Comparison of ENCODE assay signal across 22 cellular contexts in genomic region chr3:129352650-129353588, GRCh38.
A peak's percentile ranks its signal among the peaks of the same experiment; 100 is the strongest.
DNase-seq lines count a peak whose midpoint lies in the region; ATAC-seq and TF ChIP-seq lines count a peak whose summit lies in the region.
"Had no signal": no experiment of that assay in that cellular context is flagged by ENCODE, and none has a peak within 500 bp of the region (broad histone marks: within the 10 kb centered on the region; RNA-seq: fewer than 3 reads in every experiment).

No MANE protein-coding gene starts in this region.

- H3K4me1 Mint-ChIP-seq in neural progenitor cell: peaks cover 2% of the 10 kb centered on the region
- H3K4me1 Mint-ChIP-seq in stimulated activated naive CD8-positive, alpha-beta T cell treated with anti-CD3 and anti-CD28 coated beads, Interleukin-15, amount 100 ng/mL, for 72 hours: peaks cover 7% of the 10 kb centered on the region
- H3K4me1 Mint-ChIP-seq: activated CD4-positive, alpha-beta T cell treated with anti-CD3 and anti-CD28 coated beads, Interleukin-2, amount 10 ng/mL, durations not matched to agents 7 days and 5 days; activated naive CD4-positive, alpha-beta T cell treated with anti-CD3 and anti-CD28 coated beads, Interleukin-2, amount 10 ng/mL, durations not matched to agents 7 days and 5 days; B cell had no signal

- H4K20me1 ChIP-seq in neural progenitor cell (ENCODE audit: low read depth): no peaks in the 10 kb centered on the region
- no peaks in the 10 kb centered on the region for H4K20me1 ChIP-seq in MM.1S (ENCODE audit: insufficient read depth, low read length)

- ATAC-seq in RWPE2 (ENCODE audit: low read depth) (peak; percentile 25; the same call in 1 of the 3 replicates), gastroesophageal sphincter (peak; percentile 47), GM18873 (IDR thresholded peaks at IDR 0.05; ENCODE audit: low FRiP score, unreplicated experiment) (no peak), GM18520 (IDR thresholded peaks at IDR 0.05; ENCODE audit: unreplicated experiment) (no peak)
- no peak for ATAC-seq in stimulated activated naive CD8-positive, alpha-beta T cell treated with anti-CD3 and anti-CD28 coated beads, Interleukin-15, amount 100 ng/mL, for 72 hours

- H3K36me3 Mint-ChIP-seq in neural progenitor cell: no peaks in the 10 kb centered on the region
- H3K36me3 Mint-ChIP-seq: activated naive CD4-positive, alpha-beta T cell treated with anti-CD3 and anti-CD28 coated beads, Interleukin-2, amount 10 ng/mL, durations not matched to agents 7 days and 5 days had no signal

- TF ChIP-seq EP300 in gastroesophageal sphincter (IDR thresholded peaks at IDR 0.05): no peak

- no peaks in the 10 kb centered on the region for H3K27me3 ChIP-seq in RWPE2 (ENCODE audit: insufficient read depth, poor library complexity, severe bottlenecking)
- H3K27me3 ChIP-seq in gastroesophageal sphincter: peaks cover 4% of the 10 kb centered on the region
- no peaks in the 10 kb centered on the region for H3K27me3 ChIP-seq in neural progenitor cell
- H3K27me3 ChIP-seq in MM.1S (replicated peaks; ENCODE audit: insufficient read depth, low read length): no peaks in the 10 kb centered on the region

- H3F3A ChIP-seq in neural progenitor cell (ENCODE audit: low read depth) (no peaks in the 10 kb centered on the region), MM.1S (ENCODE audit: insufficient read depth, low read length) (no peaks in the 10 kb centered on the region)

- H3K9ac ChIP-seq in neural progenitor cell (no peak overlapping the region), MM.1S (ENCODE audit: low read length) (no peak overlapping the region)

- no peak for TF ChIP-seq POLR2A in gastroesophageal sphincter (IDR thresholded peaks at IDR 0.05)

- DNase-seq in A172 (ENCODE audit: low spot score): peak; percentile 78
- DNase-seq in RWPE2 (ENCODE audit: low spot score): no peak
- DNase-seq in neural progenitor cell (ENCODE audit: low spot score): no peak
- DNase-seq in stimulated activated naive CD8-positive, alpha-beta T cell treated with anti-CD3 and anti-CD28 coated beads, Interleukin-15, amount 100 ng/mL, for 72 hours: no peak
- DNase-seq in MM.1S: no peak
- DNase-seq: activated CD4-positive, alpha-beta T cell treated with anti-CD3 and anti-CD28 coated beads, Interleukin-2, amount 10 ng/mL, durations not matched to agents 7 days and 5 days; activated naive CD4-positive, alpha-beta T cell treated with anti-CD3 and anti-CD28 coated beads, Interleukin-2, amount 10 ng/mL, durations not matched to agents 7 days and 5 days; caudate nucleus; GDM1; Kasumi-1; lower lobe of right lung; NCI-H1048; NCI-H187; NCI-H526 treated with DMSO at 0.1 percent for 48 hours; stimulated activated CD4-positive, alpha-beta T cell treated with anti-CD3 and anti-CD28 coated beads, Interleukin-2, amount 100 ng/mL, for 24 hours had no signal

- TF ChIP-seq CTCF in RWPE2 (IDR thresholded peaks at IDR 0.05; ENCODE audit: poor library complexity, severe bottlenecking) (no peak), gastroesophageal sphincter (IDR thresholded peaks at IDR 0.05) (no peak), neural progenitor cell (IDR thresholded peaks at IDR 0.05) (no peak), MM.1S (IDR thresholded peaks at IDR 0.05; ENCODE audit: low read length) (no peak)

- peaks cover 11% of the 10 kb centered on the region for H3K27me3 Mint-ChIP-seq in neural progenitor cell (ENCODE audit: insufficient read depth, low read depth)
- H3K27me3 Mint-ChIP-seq in stimulated activated naive CD8-positive, alpha-beta T cell treated with anti-CD3 and anti-CD28 coated beads, Interleukin-15, amount 100 ng/mL, for 72 hours: no peaks in the 10 kb centered on the region
- H3K27me3 Mint-ChIP-seq: activated CD4-positive, alpha-beta T cell treated with anti-CD3 and anti-CD28 coated beads, Interleukin-2, amount 10 ng/mL, durations not matched to agents 7 days and 5 days had no signal

- H3K9me3 ChIP-seq in RWPE2 (ENCODE audit: severe bottlenecking): no peaks in the 10 kb centered on the region
- no peaks in the 10 kb centered on the region for H3K9me3 ChIP-seq in gastroesophageal sphincter
- H3K9me3 ChIP-seq in neural progenitor cell (ENCODE audit: low read depth): no peaks in the 10 kb centered on the region
- H3K9me3 ChIP-seq in MM.1S (replicated peaks; ENCODE audit: insufficient read depth, low read length): no peaks in the 10 kb centered on the region
- H3K9me3 ChIP-seq: lower lobe of right lung, prostate gland had no signal

- no peaks in the 10 kb centered on the region for H3K9me2 ChIP-seq in MM.1S (replicated peaks; ENCODE audit: insufficient read depth, low read length)

- H3K4me1 ChIP-seq in RWPE2 (ENCODE audit: insufficient read depth, poor library complexity, severe bottlenecking) (no peaks in the 10 kb centered on the region), gastroesophageal sphincter (peaks cover 0 to 5% (median 0%) of the 10 kb centered on the region in 3 donors), neural progenitor cell (no peaks in the 10 kb centered on the region), MM.1S (ENCODE audit: low read length) (no peaks in the 10 kb centered on the region)
- H3K4me1 ChIP-seq: foreskin keratinocyte, prostate gland had no signal

- H3K9me3 Mint-ChIP-seq in neural progenitor cell: no peaks in the 10 kb centered on the region
- no peaks in the 10 kb centered on the region for H3K9me3 Mint-ChIP-seq in stimulated activated naive CD8-positive, alpha-beta T cell treated with anti-CD3 and anti-CD28 coated beads, Interleukin-15, amount 100 ng/mL, for 72 hours
- H3K9me3 Mint-ChIP-seq: activated CD4-positive, alpha-beta T cell treated with anti-CD3 and anti-CD28 coated beads, Interleukin-2, amount 10 ng/mL, durations not matched to agents 7 days and 5 days; activated naive CD4-positive, alpha-beta T cell treated with anti-CD3 and anti-CD28 coated beads, Interleukin-2, amount 10 ng/mL, durations not matched to agents 7 days and 5 days had no signal

- no peaks in the 10 kb centered on the region for H3K79me2 ChIP-seq in neural progenitor cell (ENCODE audit: low read depth)
- no peaks in the 10 kb centered on the region for H3K79me2 ChIP-seq in MM.1S (ENCODE audit: low read length)

- H3K27ac ChIP-seq in RWPE2 (ENCODE audit: poor library complexity, severe bottlenecking) (no peak overlapping the region), gastroesophageal sphincter (peak overlapping the region in 3 of 4 donors; percentile 41 to 56 (median 54)), neural progenitor cell (no peak overlapping the region), MM.1S (ENCODE audit: low read length) (no peak overlapping the region)
- H3K27ac ChIP-seq: foreskin keratinocyte, lower lobe of right lung, prostate gland had no signal

- H3K4me2 ChIP-seq in neural progenitor cell: no peak overlapping the region
- no peak overlapping the region for H3K4me2 ChIP-seq in MM.1S (ENCODE audit: low read depth, low read length)
- H3K4me2 ChIP-seq: smooth muscle cell had no signal

- H3K36me3 ChIP-seq in RWPE2 (ENCODE audit: low read depth): no peaks in the 10 kb centered on the region
- H3K36me3 ChIP-seq in gastroesophageal sphincter: no peaks in the 10 kb centered on the region
- no peaks in the 10 kb centered on the region for H3K36me3 ChIP-seq in neural progenitor cell
- no peaks in the 10 kb centered on the region for H3K36me3 ChIP-seq in MM.1S (replicated peaks; ENCODE audit: insufficient read depth, low read length)
- H3K36me3 ChIP-seq: lower lobe of right lung, prostate gland had no signal

- H3K27ac Mint-ChIP-seq in neural progenitor cell: peak overlapping the region; percentile 74
- H3K27ac Mint-ChIP-seq in stimulated activated naive CD8-positive, alpha-beta T cell treated with anti-CD3 and anti-CD28 coated beads, Interleukin-15, amount 100 ng/mL, for 72 hours: peak overlapping the region in 1 of 2 donors; percentile 77
- H3K27ac Mint-ChIP-seq: activated CD4-positive, alpha-beta T cell treated with anti-CD3 and anti-CD28 coated beads, Interleukin-2, amount 10 ng/mL, durations not matched to agents 7 days and 5 days; activated naive CD4-positive, alpha-beta T cell treated with anti-CD3 and anti-CD28 coated beads, Interleukin-2, amount 10 ng/mL, durations not matched to agents 7 days and 5 days; B cell had no signal

- H3K4me3 ChIP-seq in RWPE2 (ENCODE audit: severe bottlenecking) (no peak overlapping the region), gastroesophageal sphincter (no peak overlapping the region), neural progenitor cell (no peak overlapping the region), MM.1S (ENCODE audit: low read length) (no peak overlapping the region)
- H3K4me3 ChIP-seq: lower lobe of right lung, prostate gland, smooth muscle cell had no signal

- H3K4me3 Mint-ChIP-seq in neural progenitor cell: no peak overlapping the region
- H3K4me3 Mint-ChIP-seq in stimulated activated naive CD8-positive, alpha-beta T cell treated with anti-CD3 and anti-CD28 coated beads, Interleukin-15, amount 100 ng/mL, for 72 hours: no peak overlapping the region
- H3K4me3 Mint-ChIP-seq: activated CD4-positive, alpha-beta T cell treated with anti-CD3 and anti-CD28 coated beads, Interleukin-2, amount 10 ng/mL, durations not matched to agents 7 days and 5 days; activated naive CD4-positive, alpha-beta T cell treated with anti-CD3 and anti-CD28 coated beads, Interleukin-2, amount 10 ng/mL, durations not matched to agents 7 days and 5 days; B cell had no signal

- H2AFZ ChIP-seq in neural progenitor cell (replicated peaks) (no peak overlapping the region), MM.1S (ENCODE audit: low read length) (no peak overlapping the region)

- 45 to 79% methylated on average over 6 of the region's 14 CpGs for WGBS in gastroesophageal sphincter (ENCODE audit: low coverage in 1 of 2), 2 donors

Comparison
In these comparisons a context has a peak if more than half of its experiments do, and no peak if none do; other contexts are left out.
1. ATAC-seq: peak in RWPE2 (single experiment) and gastroesophageal sphincter (single experiment); none in GM18873 (single experiment), GM18520 (single experiment) and stimulated activated naive CD8-positive, alpha-beta T cell treated with anti-CD3 and anti-CD28 coated beads, Interleukin-15, amount 100 ng/mL, for 72 hours (single experiment).
2. H3K27ac ChIP-seq: peak in gastroesophageal sphincter (3 of 4); none in RWPE2 (single experiment), neural progenitor cell (single experiment) and MM.1S (single experiment).